In genomic region chr14:92951261-92951660, GRCh38 we compare ENCODE assay signal across 1 cellular context.
TF ChIP-seq lines count a peak whose summit lies in the region.

No MANE protein-coding gene starts in this region.

TF ChIP-seq in H1, 55 proteins besides CTCF, POLR2A, EP300 and RAD21 (continued from another document):
- TF ChIP-seq JUND (IDR thresholded peaks at IDR 0.05; ENCODE audit: low read length), result no peak
- TF ChIP-seq TAF7 (optimal IDR thresholded peaks at IDR 0.05; ENCODE audit: borderline replicate concordance, low read depth, low read length), result no peak
- no peak for TF ChIP-seq RFX5 (IDR thresholded peaks at IDR 0.05; ENCODE audit: borderline replicate concordance, low read depth, low read length)
- no peak for TF ChIP-seq POLR2AphosphoS5 (IDR thresholded peaks at IDR 0.05; ENCODE audit: low read depth, low read length)
- TF ChIP-seq CREB1 (IDR thresholded peaks at IDR 0.05), result no peak
- no peak for TF ChIP-seq CBX5 (IDR thresholded peaks at IDR 0.05; ENCODE audit: low read depth, low read length)
- TF ChIP-seq SIN3A (conservative IDR thresholded peaks at IDR 0.05 in 1 of 2, IDR thresholded peaks at IDR 0.05 in 1 of 2; ENCODE audit: low read depth in 1 of 2, low read length in 2 of 2), result no peak
- TF ChIP-seq GTF2F1 (IDR thresholded peaks at IDR 0.05; ENCODE audit: borderline replicate concordance, low read depth, low read length), result no peak
